ENCODE assay signal across 1 cellular context in the genomic region with DNA sequence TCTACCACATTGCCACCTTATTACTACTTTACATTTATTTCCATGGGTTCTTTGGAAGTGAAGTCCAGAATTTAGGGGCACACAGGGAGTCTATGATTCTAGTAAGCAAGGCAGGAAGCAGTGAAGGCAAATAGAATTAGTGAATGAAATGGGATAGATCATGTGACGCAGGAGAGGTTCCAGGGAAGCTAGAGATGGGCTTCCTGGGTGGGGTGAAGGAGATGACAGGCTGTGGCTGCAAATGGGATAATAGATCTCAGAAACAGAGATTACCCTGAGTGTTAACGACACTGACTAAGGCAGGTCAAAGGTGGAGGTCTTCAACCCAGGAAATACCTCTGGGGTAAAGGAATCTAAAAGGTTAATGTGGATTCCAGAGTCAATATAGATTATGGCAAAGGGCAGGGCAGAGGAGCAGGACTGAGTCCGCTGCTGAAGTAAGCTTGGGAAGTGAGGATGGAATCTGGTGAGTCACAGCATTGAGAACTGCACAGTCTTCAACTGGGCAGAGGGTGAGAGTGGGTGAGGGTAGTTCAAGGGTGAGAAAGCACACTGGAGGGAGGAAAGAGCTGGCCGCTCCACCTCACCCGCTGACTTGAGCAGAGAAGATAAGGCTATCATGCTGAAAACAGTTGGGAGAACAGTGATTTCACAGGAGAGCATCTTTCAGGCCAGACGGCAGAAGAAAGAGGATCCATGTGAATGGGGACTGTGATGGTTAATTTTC.
TF ChIP-seq lines count a peak whose summit lies in the region.

No MANE protein-coding gene starts in this region.

TF ChIP-seq in H1, 55 proteins besides CTCF, POLR2A, EP300 and RAD21:
- TF ChIP-seq SIN3A (conservative IDR thresholded peaks at IDR 0.05 in 1 of 2, IDR thresholded peaks at IDR 0.05 in 1 of 2; ENCODE audit: low read depth in 1 of 2, low read length in 2 of 2) = no peak
- no peak for TF ChIP-seq SP2 (IDR thresholded peaks at IDR 0.05; ENCODE audit: low read length)
- no peak for TF ChIP-seq FOSL1 (IDR thresholded peaks at IDR 0.05; ENCODE audit: insufficient read depth, low read depth, low read length)
- TF ChIP-seq EZH2 (IDR thresholded peaks at IDR 0.05; ENCODE audit: low read depth, low read length, severe bottlenecking) = no peak
- TF ChIP-seq SUZ12 (IDR thresholded peaks at IDR 0.05; ENCODE audit: low read length) = no peak
